ENCODE assay signal across 18 cellular contexts in the genomic region with DNA sequence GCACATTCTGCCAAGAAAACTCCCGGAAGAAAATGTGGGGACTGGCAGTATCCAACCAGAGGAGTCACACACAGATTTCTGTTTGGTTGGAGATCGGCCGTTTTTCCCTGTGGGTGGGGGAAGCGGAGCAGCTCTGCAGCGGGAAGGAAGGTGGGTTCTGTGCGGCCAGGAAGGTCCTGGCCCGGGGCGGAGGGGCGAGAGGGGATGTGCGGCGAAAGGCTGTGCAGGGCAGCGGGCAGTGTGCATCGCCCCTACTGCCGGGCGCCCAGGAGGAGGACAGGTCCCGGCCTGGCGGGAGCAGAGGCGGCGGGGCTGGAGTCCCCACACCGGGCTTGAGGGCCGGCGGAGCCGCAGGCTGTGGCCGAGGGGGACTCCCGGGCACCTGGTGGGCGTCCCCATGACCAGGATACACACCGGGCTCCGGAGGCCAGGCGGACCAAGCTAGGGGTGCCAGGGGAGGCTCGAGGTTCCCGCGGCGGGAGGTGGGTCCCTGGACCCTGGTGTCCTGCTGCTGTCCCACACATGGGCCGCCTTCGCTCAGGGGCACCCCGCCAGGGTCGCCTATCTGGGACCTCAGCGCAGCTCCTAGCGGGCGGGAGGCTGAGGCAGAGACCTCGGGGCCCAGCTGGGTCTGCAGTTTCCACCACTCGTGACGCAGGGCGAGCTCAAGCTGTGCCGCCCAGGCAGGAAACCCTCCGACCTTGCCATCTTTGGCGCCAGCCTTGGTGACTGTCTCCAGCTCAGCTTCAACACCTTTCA. TPM values are rescaled to one million over a fixed set of nuclear protein-coding genes. Genes with fewer than 3 reads are reported as not detected.
"Had no signal": no experiment of that assay in that cellular context is flagged by ENCODE, and none has a peak within 500 bp of the region (broad histone marks: within the 10 kb centered on the region; RNA-seq: fewer than 3 reads in every experiment).

No MANE protein-coding gene starts in this region.

RNA-seq across cellular contexts. Expression of a gene that starts 54.0 kb away (rescaled TPM):
- total RNA-seq: colonic mucosa, dermis microvascular lymphatic vessel endothelial cell, esophagus mucosa, esophagus squamous epithelium, gastrocnemius medialis, glomerular endothelial cell, heart right ventricle, kidney epithelial cell, left cardiac atrium, left lung, left ventricle myocardium superior, lower leg skin, lower lobe of right lung, lung microvascular endothelial cell, mesenteric fat pad, mesothelial cell of epicardium, mucosa of descending colon, myocyte had no signal
